ENCODE assay signal across 9 cellular contexts in the genomic region with DNA sequence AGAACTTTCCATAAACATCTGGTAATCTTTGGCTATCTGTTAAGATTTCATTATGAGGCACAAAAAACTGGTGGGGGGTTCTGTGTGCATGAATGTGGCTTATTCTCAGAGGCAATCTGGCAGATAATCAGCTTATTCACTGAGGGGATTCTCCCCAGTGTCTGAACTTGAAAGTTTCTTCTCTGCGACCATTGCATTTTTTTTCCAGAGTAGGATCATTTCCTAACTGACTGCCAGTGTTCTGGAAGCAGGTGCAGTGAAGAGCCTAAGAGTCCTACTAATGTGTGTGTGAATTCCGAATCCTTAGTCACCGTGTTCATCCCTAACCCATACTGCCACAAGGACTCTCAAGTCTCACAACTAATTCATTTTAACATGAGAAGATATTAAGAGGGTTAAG.
A peak's percentile ranks its signal among the peaks of the same experiment; 100 is the strongest.
DNase-seq lines count a peak whose midpoint lies in the region; ATAC-seq and TF ChIP-seq lines count a peak whose summit lies in the region.
"Had no signal": no experiment of that assay in that cellular context is flagged by ENCODE, and none has a peak within 500 bp of the region (broad histone marks: within the 10 kb centered on the region; RNA-seq: fewer than 3 reads in every experiment).

No MANE protein-coding gene starts in this region.

- peak overlapping the region; percentile 70 for H3K4me2 ChIP-seq in OCI-LY7 (ENCODE audit: low read length)

- peaks cover 9% of the 10 kb centered on the region for H3K36me3 ChIP-seq in OCI-LY7 (ENCODE audit: insufficient read depth, low read length)
- H3K36me3 ChIP-seq: HAP-1 had no signal

- peak overlapping the region; percentile 5; the same call in 1 of the 2 replicates for H3K4me3 ChIP-seq in GM08714 (ENCODE audit: low read length)
- peak overlapping the region; percentile 41 for H3K4me3 ChIP-seq in OCI-LY7 (ENCODE audit: low read depth, low read length, poor library complexity, severe bottlenecking)
- no peak overlapping the region for H3K4me3 ChIP-seq in dorsolateral prefrontal cortex
- H3K4me3 ChIP-seq in skin epidermis: no peak overlapping the region
- H3K4me3 ChIP-seq: HAP-1 had no signal

- no TSS peak for BruUV-seq in OCI-LY7 (replicated peaks; lab: Mats Ljungman, UMichigan)

- TF ChIP-seq CTCF in OCI-LY7 (conservative IDR thresholded peaks at IDR 0.05; ENCODE audit: low read length) (no peak), dorsolateral prefrontal cortex (IDR thresholded peaks at IDR 0.05 in 54 of 56, conservative IDR thresholded peaks at IDR 0.05 in 2 of 56; ENCODE audit: low read depth in 1 of 56, partially characterized antibody in 56 of 56) (no peak)

- CTCF ChIA-PET in OCI-LY7 (lab: Charles Lee; ENCODE audit: unreplicated experiment): no interaction called here

- H3K9me2 ChIP-seq in OCI-LY7 (ENCODE audit: insufficient read depth, low read length): no peaks in the 10 kb centered on the region

- H3K4me1 ChIP-seq in OCI-LY7 (ENCODE audit: insufficient read depth, low read length, poor library complexity, severe bottlenecking): peaks cover 89% of the 10 kb centered on the region

- peaks cover 8% of the 10 kb centered on the region; the same call in 1 of the 2 replicates for H3K9me3 ChIP-seq in OCI-LY7 (ENCODE audit: low read length)
- H3K9me3 ChIP-seq: HAP-1 had no signal

- no peaks in the 10 kb centered on the region for H4K20me1 ChIP-seq in OCI-LY7 (ENCODE audit: insufficient read depth, low read length)

- H3K27me3 ChIP-seq in dorsolateral prefrontal cortex: no peaks in the 10 kb centered on the region

- DNase-seq in OCI-LY7 (ENCODE audit: low spot score) (no peak), dorsolateral prefrontal cortex (no peak), posterior cingulate gyrus (no peak), kidney tubule cell (ENCODE audit: low spot score) (no peak), dedifferentiated amniotic fluid mesenchymal stem cell (ENCODE audit: extremely low spot score) (no peak)

- no peaks in the 10 kb centered on the region for H3K79me2 ChIP-seq in OCI-LY7 (ENCODE audit: insufficient read depth, low read depth, low read length)

- H2AFZ ChIP-seq in OCI-LY7 (ENCODE audit: low read length): peak overlapping the region; percentile 52

- no peak for ATAC-seq in HG02981 (IDR thresholded peaks at IDR 0.05; ENCODE audit: unreplicated experiment)

- POLR2A ChIA-PET in OCI-LY7 (lab: Charles Lee): interaction anchor here (0.5 to 4.9 kb wide), 4 partner anchors 11 to 63 kb away, joined by 3 to 44 read pairs (median 8); no protein-coding TSS in a partner anchor

- intact Hi-C loops in OCI-LY7 (cut with micrococcal nuclease; ENCODE audit: unreplicated experiment) (no loop called here), dorsolateral prefrontal cortex (cut with DNase I) (no loop called here), posterior cingulate gyrus (cut with DNase I) (no loop called here)

- peak overlapping the region; percentile 95 for H3K27ac ChIP-seq in OCI-LY7 (ENCODE audit: low read depth, low read length, poor library complexity, severe bottlenecking)
- peak overlapping the region in 38 of 59 donors; percentile 10 to 91 (median 70) for H3K27ac ChIP-seq in dorsolateral prefrontal cortex
- peak overlapping the region in 20 of 21 experiments; percentile 15 to 96 (median 85) for H3K27ac ChIP-seq in skin epidermis

Comparison
In these comparisons a context has a peak if more than half of its experiments do, and no peak if none do; other contexts are left out.
1. H3K4me3 ChIP-seq: peak in GM08714 (single experiment) and OCI-LY7 (single experiment); none in dorsolateral prefrontal cortex (0 of 59) and skin epidermis (0 of 7).
2. Peak in every context shown above with its lines, with median percentiles within 50 percentile points of each other: H3K27ac ChIP-seq.